ENCODE assay signal across 21 cellular contexts in the genomic region with DNA sequence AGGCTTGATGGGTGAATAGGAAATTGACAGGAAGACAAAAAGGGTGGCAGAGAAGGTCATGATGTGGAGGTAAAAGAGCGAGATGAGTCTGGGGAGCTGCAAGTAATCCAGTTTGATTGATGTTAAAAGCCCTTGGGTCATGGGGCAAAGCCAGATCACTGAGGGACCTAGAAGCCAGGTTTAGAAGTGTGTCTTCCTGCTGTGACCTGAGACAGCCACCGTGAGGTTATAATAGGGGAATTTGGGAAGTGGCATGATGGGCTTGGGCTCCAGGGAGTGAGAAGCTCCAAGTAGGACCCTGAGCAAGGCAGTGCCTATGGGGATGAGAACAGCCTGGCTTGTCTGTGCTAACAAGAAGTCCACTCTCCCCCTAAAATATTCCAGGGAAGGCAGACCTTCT.
"Had no signal": no experiment of that assay in that cellular context is flagged by ENCODE, and none has a peak within 500 bp of the region (broad histone marks: within the 10 kb centered on the region; RNA-seq: fewer than 3 reads in every experiment).

No MANE protein-coding gene starts in this region.

- H3K36me3 ChIP-seq: ovary, right atrium auricular region, tibial nerve had no signal

- H3K27me3 ChIP-seq: hepatocyte, ovary, right atrium auricular region, testis, tibial nerve had no signal

- H3K79me2 ChIP-seq: hepatocyte had no signal

- H3K4me3 ChIP-seq: coronary artery, hepatocyte, lung, ovary, right atrium auricular region, smooth muscle cell, testis, tibial nerve had no signal

- FAIRE-seq: endothelial cell of umbilical vein had no signal

- H2AFZ ChIP-seq: hepatocyte had no signal

- H3K9me3 ChIP-seq: ovary, testis had no signal

- H3K27ac ChIP-seq: coronary artery, ovary, right atrium auricular region, testis had no signal

- H3K27ac Mint-ChIP-seq: endodermal cell; stimulated activated naive B cell treated with anti-CD40 and anti-IgM and Interleukin-4, amounts not matched to agents 10 μg/mL and 1 μg/mL and 100 μg/mL, for 72 hours had no signal

- H3K4me2 ChIP-seq: hepatocyte, smooth muscle cell had no signal

- H3K4me1 ChIP-seq: right atrium auricular region, testis had no signal

- H3K4me3 Mint-ChIP-seq: endodermal cell; stimulated activated naive B cell treated with anti-CD40 and anti-IgM and Interleukin-4, amounts not matched to agents 10 μg/mL and 1 μg/mL and 100 μg/mL, for 72 hours; stimulated activated naive CD8-positive, alpha-beta T cell treated with anti-CD3 and anti-CD28 coated beads, Interleukin-15, amount 100 ng/mL, for 72 hours had no signal

- DNase-seq: effector CD4-positive, alpha-beta T cell; endodermal cell; erythroblast; foreskin melanocyte; head of caudate nucleus; left colon; left ventricle myocardium superior; midbrain; nucleus accumbens; ovary; stimulated activated CD4-positive, alpha-beta T cell treated with anti-CD3 and anti-CD28 coated beads, Interleukin-4, amount 100 ng/mL, for 1 hour; stimulated activated naive B cell treated with anti-CD40 and anti-IgM and Interleukin-4, amounts not matched to agents 10 μg/mL and 1 μg/mL and 100 μg/mL, for 72 hours; stimulated activated naive CD8-positive, alpha-beta T cell treated with anti-CD3 and anti-CD28 coated beads, Interleukin-15, amount 100 ng/mL, for 72 hours; testis had no signal

- ATAC-seq: left colon; left ventricle myocardium superior; stimulated activated naive B cell treated with anti-CD40 and anti-IgM and Interleukin-4, amounts not matched to agents 10 μg/mL and 1 μg/mL and 100 μg/mL, for 72 hours; stimulated activated naive CD8-positive, alpha-beta T cell treated with anti-CD3 and anti-CD28 coated beads, Interleukin-15, amount 100 ng/mL, for 72 hours had no signal
